8 cellular contexts compared by ENCODE assay signal in genomic region chr6:42746452-42747400, GRCh38. TPM values are rescaled to one million over a fixed set of nuclear protein-coding genes. Genes with fewer than 3 reads are reported as not detected.
DNase-seq lines count a peak whose midpoint lies in the region; ATAC-seq and TF ChIP-seq lines count a peak whose summit lies in the region.

No MANE protein-coding gene starts in this region.

- peak overlapping the region; percentile 96 for H3K27ac Mint-ChIP-seq in activated CD8-positive, alpha-beta T cell treated with anti-CD3 and anti-CD28 coated beads for 36 hours

- ATAC-seq in GM19372 (IDR thresholded peaks at IDR 0.05; ENCODE audit: low read depth, unreplicated experiment) (peak; percentile 47), HG03521 (IDR thresholded peaks at IDR 0.05; ENCODE audit: unreplicated experiment) (peak; percentile 59), lower lobe of right lung (peak; percentile 88 to 92)
- peak; percentile 55 for ATAC-seq in activated CD8-positive, alpha-beta T cell treated with anti-CD3 and anti-CD28 coated beads for 36 hours

- no peak for TF ChIP-seq CTCF in C4-2B (conservative IDR thresholded peaks at IDR 0.05)
- no peak for TF ChIP-seq CTCF in activated CD8-positive, alpha-beta T cell treated with anti-CD3 and anti-CD28 coated beads for 36 hours (IDR thresholded peaks at IDR 0.05)
- TF ChIP-seq CTCF in lower lobe of right lung (IDR thresholded peaks at IDR 0.05), result no peak

- peak overlapping the region; percentile 79 for H3K27ac ChIP-seq in C4-2B
- peak overlapping the region; percentile 97 for H3K27ac ChIP-seq in lower lobe of right lung

- H3K36me3 ChIP-seq in lower lobe of right lung, result no peaks in the 10 kb centered on the region

- no peaks in the 10 kb centered on the region for H3K9me3 ChIP-seq in lower lobe of right lung

- peaks cover 4% of the 10 kb centered on the region for H3K9me3 Mint-ChIP-seq in activated CD8-positive, alpha-beta T cell treated with anti-CD3 and anti-CD28 coated beads for 36 hours

- H3K4me3 ChIP-seq in lower lobe of right lung, result peak overlapping the region; percentile 96

- DNase-seq in NCI-H82 treated with DMSO at 0.1 percent for 48 hours (lab: John Stamatoyannopoulos, UW; ENCODE audit: unreplicated experiment), result peak; percentile 90
- DNase-seq in activated CD8-positive, alpha-beta T cell treated with anti-CD3 and anti-CD28 coated beads for 36 hours, result peak; percentile 88
- peak; percentile 90 for DNase-seq in ecto neural progenitor cell (ENCODE audit: low spot score)
- peak; percentile 88 for DNase-seq in lower lobe of right lung
- DNase-seq in stimulated activated CD4-positive, alpha-beta T cell treated with anti-CD3 and anti-CD28 coated beads, Interleukin-4, amount 100 ng/mL, for 48 hours (ENCODE audit: low read depth in 2 of 2), result peak; percentile 70 to 81

- CTCF ChIA-PET in activated CD8-positive, alpha-beta T cell treated with anti-CD3 and anti-CD28 coated beads for 36 hours (lab: Charles Lee), result interaction anchor here (1.1 to 2.2 kb wide), 6 partner anchors 11 to 133 kb away, joined by 3 to 8 read pairs (median 4); partner anchors contain the start of gene RPL7L1

- peaks cover 34% of the 10 kb centered on the region for H3K4me1 ChIP-seq in lower lobe of right lung

- peaks cover 20% of the 10 kb centered on the region for H3K36me3 Mint-ChIP-seq in activated CD8-positive, alpha-beta T cell treated with anti-CD3 and anti-CD28 coated beads for 36 hours (ENCODE audit: low read depth)

- POLR2A ChIA-PET in activated CD8-positive, alpha-beta T cell treated with anti-CD3 and anti-CD28 coated beads for 36 hours (lab: Charles Lee), result interaction anchor here (0.8 to 10.2 kb wide), 19 partner anchors 9 to 308 kb away, joined by 3 to 119 read pairs (median 4); partner anchors contain the start of genes BICRAL, RPL7L1 and UBR2

- peaks cover 29% of the 10 kb centered on the region for H3K4me1 Mint-ChIP-seq in activated CD8-positive, alpha-beta T cell treated with anti-CD3 and anti-CD28 coated beads for 36 hours (ENCODE audit: low read depth)

- no peaks in the 10 kb centered on the region for H3K27me3 Mint-ChIP-seq in activated CD8-positive, alpha-beta T cell treated with anti-CD3 and anti-CD28 coated beads for 36 hours

- intact Hi-C loops in activated CD8-positive, alpha-beta T cell treated with anti-CD3 and anti-CD28 coated beads for 36 hours (cut with micrococcal nuclease), result loop anchor here (2.0 to 10.0 kb wide), 3 partner anchors 24 to 128 kb away; partner anchors contain the start of genes BICRAL and RPL7L1
- intact Hi-C loops in lower lobe of right lung (cut with DNase I), result no loop called here

- H3K4me3 Mint-ChIP-seq in activated CD8-positive, alpha-beta T cell treated with anti-CD3 and anti-CD28 coated beads for 36 hours, result peak overlapping the region; percentile 90

- H3K27me3 ChIP-seq in lower lobe of right lung (ENCODE audit: low read depth), result no peaks in the 10 kb centered on the region

RNA-seq across cellular contexts. Expression of gene TBCC, which starts 0.8 kb away (rescaled TPM):
- total RNA-seq in activated CD8-positive, alpha-beta T cell treated with anti-CD3 and anti-CD28 coated beads for 36 hours, result 10 to 100 TPM; 16.0 to 16.3 TPM
- 19.3 TPM for total RNA-seq in lower lobe of right lung

RNA-seq across cellular contexts. Expression of gene PRPH2, which starts 24.3 kb away (rescaled TPM):
- total RNA-seq in activated CD8-positive, alpha-beta T cell treated with anti-CD3 and anti-CD28 coated beads for 36 hours, result not detected
- total RNA-seq in lower lobe of right lung, result 0.68 TPM

RNA-seq across cellular contexts. Expression of gene BICRAL, which starts 35.1 kb away (rescaled TPM):
- total RNA-seq in activated CD8-positive, alpha-beta T cell treated with anti-CD3 and anti-CD28 coated beads for 36 hours, result 1 to 10 TPM; 9.7 to 9.8 TPM
- total RNA-seq in lower lobe of right lung, result 20.7 TPM

Comparison
In these comparisons a context has a peak if more than half of its experiments do, and no peak if none do; other contexts are left out.
1. Peak in every context shown above with its lines: DNase-seq, ATAC-seq, H3K4me3 ChIP-seq and H3K27ac ChIP-seq.